Comparison of ENCODE assay signal across 8 cellular contexts in the genomic region with DNA sequence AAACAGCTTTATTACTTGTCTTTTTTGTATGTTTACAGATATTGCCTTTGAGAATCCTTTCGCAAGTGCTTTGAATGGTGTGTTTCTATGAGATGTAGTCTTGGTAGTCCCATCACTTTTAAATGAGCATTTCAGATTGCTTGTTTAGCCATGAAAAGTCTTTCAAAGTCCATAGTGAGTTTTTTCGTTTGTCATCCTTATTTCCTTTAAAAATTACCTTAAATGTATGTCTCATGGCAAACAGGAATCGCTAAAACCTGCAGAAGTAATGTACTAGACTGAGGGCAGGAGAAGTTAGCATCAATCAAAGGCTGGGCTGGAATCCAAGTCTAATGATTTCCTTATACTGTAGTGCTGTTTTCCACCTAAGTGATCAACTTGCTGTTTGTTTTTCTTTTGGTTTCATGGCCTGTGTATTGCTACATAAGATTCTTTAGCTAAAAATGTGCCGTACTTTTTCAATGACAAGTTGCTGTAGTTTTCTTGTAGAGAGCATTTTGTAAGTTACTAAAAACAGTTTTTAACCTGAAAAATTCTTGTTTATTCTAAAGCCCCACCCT. TPM values are rescaled to one million over a fixed set of nuclear protein-coding genes. Genes with fewer than 3 reads are reported as not detected.
DNase-seq lines count a peak whose midpoint lies in the region; ATAC-seq and FAIRE-seq lines count a peak whose summit lies in the region.

No MANE protein-coding gene starts in this region.

- peak; percentile 19 for DNase-seq in Caki2 (ENCODE audit: low read depth)
- DNase-seq in HTR-8/SVneo (ENCODE audit: insufficient read length, low spot score), result peak; percentile 18
- no peak for DNase-seq in activated naive CD8-positive, alpha-beta T cell treated with anti-CD3 and anti-CD28 coated beads for 36 hours
- peak; percentile 3 for DNase-seq in kidney tubule cell (ENCODE audit: low spot score)
- no peak for DNase-seq in NCI-H187 (lab: John Stamatoyannopoulos, UW)
- DNase-seq in inferior parietal cortex (ENCODE audit: extremely low spot score), result no peak
- DNase-seq in DMS114 treated with DMSO at 0.1 percent for 48 hours (lab: John Stamatoyannopoulos, UW; ENCODE audit: unreplicated experiment), result no peak

- ATAC-seq in HG03571 (IDR thresholded peaks at IDR 0.05; ENCODE audit: unreplicated experiment), result no peak

- H3K9me3 Mint-ChIP-seq in activated naive CD8-positive, alpha-beta T cell treated with anti-CD3 and anti-CD28 coated beads for 36 hours, result no peaks in the 10 kb centered on the region

- peaks cover 29% of the 10 kb centered on the region for H3K36me3 Mint-ChIP-seq in activated naive CD8-positive, alpha-beta T cell treated with anti-CD3 and anti-CD28 coated beads for 36 hours

- peaks cover 3% of the 10 kb centered on the region for H3K27me3 Mint-ChIP-seq in activated naive CD8-positive, alpha-beta T cell treated with anti-CD3 and anti-CD28 coated beads for 36 hours

- H3K4me3 Mint-ChIP-seq in activated naive CD8-positive, alpha-beta T cell treated with anti-CD3 and anti-CD28 coated beads for 36 hours, result peak overlapping the region; percentile 100

- FAIRE-seq in HTR-8/SVneo (lab: Jason Lieb, UNC), result no peak

- peak overlapping the region; percentile 93 for H3K27ac Mint-ChIP-seq in activated naive CD8-positive, alpha-beta T cell treated with anti-CD3 and anti-CD28 coated beads for 36 hours

- peaks cover 14% of the 10 kb centered on the region for H3K4me1 Mint-ChIP-seq in activated naive CD8-positive, alpha-beta T cell treated with anti-CD3 and anti-CD28 coated beads for 36 hours

- in situ Hi-C loops in Caki2 (cut with HindIII; ENCODE audit: low pct_unique_long_range_greater_than_20kb, low sequenced_read_pairs), result no loop called here

RNA-seq across cellular contexts. Expression of a gene that starts 1.1 kb away (rescaled TPM):
- 59.2 and 74.8 TPM in 2 replicates for total RNA-seq in Caki2 (2014; rRNA removed; shearing (Covaris generic); ENCODE audit: low replicate concordance)
- 100 to 1,000 TPM; 147 to 149 TPM for total RNA-seq in activated naive CD8-positive, alpha-beta T cell treated with anti-CD3 and anti-CD28 coated beads for 36 hours

Comparison
In these comparisons a context has a peak if more than half of its experiments do, and no peak if none do; other contexts are left out.
1. DNase-seq: peak in Caki2 (single experiment), HTR-8/SVneo (single experiment) and kidney tubule cell (single experiment); none in activated naive CD8-positive, alpha-beta T cell treated with anti-CD3 and anti-CD28 coated beads for 36 hours (single experiment), NCI-H187 (0 of 2), inferior parietal cortex (single experiment) and DMS114 treated with DMSO at 0.1 percent for 48 hours (single experiment).